Comparison of ENCODE assay signal across 9 cellular contexts in genomic region chr1:145999321-146000024, GRCh38. TPM values are rescaled to one million over a fixed set of nuclear protein-coding genes. Genes with fewer than 3 reads are reported as not detected.
DNase-seq lines count a peak whose midpoint lies in the region; ATAC-seq and TF ChIP-seq lines count a peak whose summit lies in the region.
"Had no signal": no experiment of that assay in that cellular context is flagged by ENCODE, and none has a peak within 500 bp of the region (broad histone marks: within the 10 kb centered on the region; RNA-seq: fewer than 3 reads in every experiment).

No MANE protein-coding gene starts in this region.

- POLR2A ChIA-PET in activated CD4-positive, alpha-beta T cell treated with anti-CD3 and anti-CD28 coated beads for 36 hours (lab: Charles Lee) = interaction anchor here (0.6 kb wide), 1 partner anchor 10 kb away, joined by 6 read pairs; no protein-coding TSS in a partner anchor
- POLR2A ChIA-PET in activated CD8-positive, alpha-beta T cell treated with anti-CD3 and anti-CD28 coated beads for 36 hours (lab: Charles Lee) = interaction anchor here (13.3 kb wide), 1 partner anchor 17 kb away, joined by 446 read pairs; no protein-coding TSS in a partner anchor

- no peak for TF ChIP-seq POLR2A in testis (IDR thresholded peaks at IDR 0.05)

- H3K36me3 Mint-ChIP-seq in activated CD4-positive, alpha-beta T cell treated with anti-CD3 and anti-CD28 coated beads for 36 hours (ENCODE audit: low read depth) = peaks cover 18% of the 10 kb centered on the region
- H3K36me3 Mint-ChIP-seq in activated CD8-positive, alpha-beta T cell treated with anti-CD3 and anti-CD28 coated beads for 36 hours (ENCODE audit: low read depth) = peaks cover 19% of the 10 kb centered on the region
- peaks cover 20 to 21% (median 20%) of the 10 kb centered on the region in 3 donors for H3K36me3 Mint-ChIP-seq in immature natural killer cell

- DNase-seq in activated CD4-positive, alpha-beta T cell treated with anti-CD3 and anti-CD28 coated beads for 36 hours = peak; percentile 30
- no peak for DNase-seq in activated CD4-positive, alpha-beta T cell treated with anti-CD3 and anti-CD28 coated beads for 1 hour
- DNase-seq in activated CD8-positive, alpha-beta T cell treated with anti-CD3 and anti-CD28 coated beads for 36 hours = no peak
- DNase-seq in immature natural killer cell (peak in 2 of 3 donors; percentile 26 to 41), testis (no peak), iPS-NIHi11 (ENCODE audit: low spot score) (no peak)

- H3K27ac ChIP-seq in testis = peak overlapping the region; percentile 80 to 98

- no peak for TF ChIP-seq CTCF in activated CD8-positive, alpha-beta T cell treated with anti-CD3 and anti-CD28 coated beads for 36 hours (IDR thresholded peaks at IDR 0.05)
- no peak for TF ChIP-seq CTCF in testis (IDR thresholded peaks at IDR 0.05)

- no peak overlapping the region for H3K4me3 ChIP-seq in testis

- H3K27me3 Mint-ChIP-seq in activated CD4-positive, alpha-beta T cell treated with anti-CD3 and anti-CD28 coated beads for 36 hours = no peaks in the 10 kb centered on the region
- no peaks in the 10 kb centered on the region for H3K27me3 Mint-ChIP-seq in activated CD8-positive, alpha-beta T cell treated with anti-CD3 and anti-CD28 coated beads for 36 hours
- H3K27me3 Mint-ChIP-seq in immature natural killer cell (ENCODE audit: low read depth in 3 of 3) = peaks cover under 1 to 12% (median 9%) of the 10 kb centered on the region in 3 donors

- H3K4me1 Mint-ChIP-seq in activated CD4-positive, alpha-beta T cell treated with anti-CD3 and anti-CD28 coated beads for 36 hours = peaks cover 57% of the 10 kb centered on the region
- peaks cover 54% of the 10 kb centered on the region for H3K4me1 Mint-ChIP-seq in activated CD8-positive, alpha-beta T cell treated with anti-CD3 and anti-CD28 coated beads for 36 hours (ENCODE audit: low read depth)
- H3K4me1 Mint-ChIP-seq in immature natural killer cell = peaks cover 40 to 47% of the 10 kb centered on the region in 2 donors

- 38 to 39% methylated on average over 5 of the region's 5 CpGs for WGBS in testis, 2 donors

- intact Hi-C loops in activated CD4-positive, alpha-beta T cell treated with anti-CD3 and anti-CD28 coated beads for 36 hours (cut with DNase I, micrococcal nuclease) = loop anchor here in 1 of 2 experiments (5.0 kb wide), 1 partner anchor 72 kb away; the partner anchor contains the start of gene RBM8A
- intact Hi-C loops in activated CD8-positive, alpha-beta T cell treated with anti-CD3 and anti-CD28 coated beads for 36 hours (cut with micrococcal nuclease) = no loop called here
- intact Hi-C loops in testis (cut with DNase I; ENCODE audit: low total_unique reads) = no loop called here

- peaks cover 25% of the 10 kb centered on the region for H3K4me1 ChIP-seq in testis

- no peaks in the 10 kb centered on the region for H3K36me3 ChIP-seq in testis (ENCODE audit: low read depth, missing control alignments)

- H3K4me3 Mint-ChIP-seq in activated CD4-positive, alpha-beta T cell treated with anti-CD3 and anti-CD28 coated beads for 36 hours = peak overlapping the region; percentile 50
- H3K4me3 Mint-ChIP-seq in activated CD8-positive, alpha-beta T cell treated with anti-CD3 and anti-CD28 coated beads for 36 hours = peak overlapping the region; percentile 98
- H3K4me3 Mint-ChIP-seq in immature natural killer cell = peak overlapping the region; percentile 73 to 100 (median 98)

- CTCF ChIA-PET in activated CD4-positive, alpha-beta T cell treated with anti-CD3 and anti-CD28 coated beads for 36 hours (lab: Charles Lee) = interaction anchor here (4.9 to 13.6 kb wide), 2 partner anchors 7 to 19 kb away, joined by 25 to 161 read pairs; no protein-coding TSS in a partner anchor
- CTCF ChIA-PET in activated CD8-positive, alpha-beta T cell treated with anti-CD3 and anti-CD28 coated beads for 36 hours (lab: Charles Lee) = interaction anchor here (0.7 to 1.0 kb wide), 2 partner anchors 19 to 154 kb away, joined by 3 read pairs; partner anchors contain the start of gene NUDT17

- H3K27ac Mint-ChIP-seq in activated CD4-positive, alpha-beta T cell treated with anti-CD3 and anti-CD28 coated beads for 36 hours = peak overlapping the region; percentile 99
- peak overlapping the region; percentile 100 for H3K27ac Mint-ChIP-seq in activated CD8-positive, alpha-beta T cell treated with anti-CD3 and anti-CD28 coated beads for 36 hours
- H3K27ac Mint-ChIP-seq in immature natural killer cell = peak overlapping the region; percentile 84 to 98 (median 96)

- peak; percentile 11 for ATAC-seq in activated CD4-positive, alpha-beta T cell treated with anti-CD3 and anti-CD28 coated beads for 36 hours
- no peak for ATAC-seq in activated CD8-positive, alpha-beta T cell treated with anti-CD3 and anti-CD28 coated beads for 36 hours
- no peak for ATAC-seq in GM18858 (IDR thresholded peaks at IDR 0.05; ENCODE audit: unreplicated experiment)
- no peak for ATAC-seq in HG02884 (IDR thresholded peaks at IDR 0.05; ENCODE audit: unreplicated experiment)

- H3K9me3 ChIP-seq in testis = no peaks in the 10 kb centered on the region

- H3K27me3 ChIP-seq in testis = no peaks in the 10 kb centered on the region

- H3K9me3 Mint-ChIP-seq in activated CD4-positive, alpha-beta T cell treated with anti-CD3 and anti-CD28 coated beads for 36 hours (ENCODE audit: low read depth) = no peaks in the 10 kb centered on the region
- H3K9me3 Mint-ChIP-seq in activated CD8-positive, alpha-beta T cell treated with anti-CD3 and anti-CD28 coated beads for 36 hours = no peaks in the 10 kb centered on the region
- peaks cover 0 to 6% (median 0%) of the 10 kb centered on the region in 6 donors for H3K9me3 Mint-ChIP-seq in immature natural killer cell

RNA-seq across cellular contexts. Expression of gene TXNIP, which starts 3.1 kb away (rescaled TPM):
- total RNA-seq in activated CD4-positive, alpha-beta T cell treated with anti-CD3 and anti-CD28 coated beads for 36 hours = 100 to 1,000 TPM; 112 TPM
- 100 to 1,000 TPM; 130 to 134 TPM for total RNA-seq in activated CD8-positive, alpha-beta T cell treated with anti-CD3 and anti-CD28 coated beads for 36 hours
- polyA plus RNA-seq in immature natural killer cell = 1,000 to 10,000 TPM; 3,408 to 4,367 (median 4,229) TPM
- 100 to 1,000 TPM; 268 to 328 TPM for total RNA-seq in testis
- 274 TPM for polyA plus RNA-seq in testis (ENCODE audit: insufficient read depth, low read depth, low replicate concordance)

RNA-seq across cellular contexts. Expression of gene HJV, which starts 22.1 kb away (rescaled TPM):
- total RNA-seq in activated CD4-positive, alpha-beta T cell treated with anti-CD3 and anti-CD28 coated beads for 36 hours = not detected
- total RNA-seq in activated CD8-positive, alpha-beta T cell treated with anti-CD3 and anti-CD28 coated beads for 36 hours = not detected
- polyA plus RNA-seq in immature natural killer cell (not detected), testis (ENCODE audit: insufficient read depth, low read depth, low replicate concordance) (7.7 TPM)
- total RNA-seq in testis = under 1 TPM in 1 of 2 donors, not detected in 1; 0.43 TPM
- total RNA-seq: kidney epithelial cell had no signal

RNA-seq across cellular contexts. Expression of gene POLR3GL, which starts 35.0 kb away (rescaled TPM):
- 10 to 100 TPM; 19.3 to 22.4 TPM for total RNA-seq in activated CD4-positive, alpha-beta T cell treated with anti-CD3 and anti-CD28 coated beads for 36 hours
- total RNA-seq in activated CD8-positive, alpha-beta T cell treated with anti-CD3 and anti-CD28 coated beads for 36 hours = 10 to 100 TPM; 22.3 to 23.3 TPM
- polyA plus RNA-seq in immature natural killer cell (100 to 1,000 TPM; 112 to 207 (median 119) TPM), testis (ENCODE audit: insufficient read depth, low read depth, low replicate concordance) (37.9 TPM)
- 10 to 100 TPM; 20.9 to 23.5 TPM for total RNA-seq in testis

RNA-seq across cellular contexts. Expression of gene ANKRD34A, which starts 35.1 kb away (rescaled TPM):
- 1 to 10 TPM; 5.8 to 6.1 TPM for total RNA-seq in activated CD4-positive, alpha-beta T cell treated with anti-CD3 and anti-CD28 coated beads for 36 hours
- 1 to 10 TPM; 6.6 to 7.7 TPM for total RNA-seq in activated CD8-positive, alpha-beta T cell treated with anti-CD3 and anti-CD28 coated beads for 36 hours
- polyA plus RNA-seq in immature natural killer cell = under 1 TPM in 2 of 3 donors, not detected in 1; 0.11 to 0.55 TPM
- under 1 TPM; 0.31 to 0.43 TPM for total RNA-seq in testis
- 0.51 TPM for polyA plus RNA-seq in testis (ENCODE audit: insufficient read depth, low read depth, low replicate concordance)

RNA-seq across cellular contexts. Expression of gene LIX1L, which starts 41.7 kb away (rescaled TPM):
- total RNA-seq in activated CD4-positive, alpha-beta T cell treated with anti-CD3 and anti-CD28 coated beads for 36 hours = 10 to 100 TPM; 44.9 to 49.4 TPM
- total RNA-seq in activated CD8-positive, alpha-beta T cell treated with anti-CD3 and anti-CD28 coated beads for 36 hours = 10 to 100 TPM; 41.5 to 43.6 TPM
- polyA plus RNA-seq in immature natural killer cell = 10 to 100 TPM; 17.9 to 28.0 (median 20.7) TPM
- total RNA-seq in testis = 10 to 100 TPM; 15.8 to 20.6 TPM
- polyA plus RNA-seq in testis (ENCODE audit: insufficient read depth, low read depth, low replicate concordance) = 16.6 TPM

Comparison
In these comparisons a context has a peak if more than half of its experiments do, and no peak if none do; other contexts are left out.
1. DNase-seq: peak in activated CD4-positive, alpha-beta T cell treated with anti-CD3 and anti-CD28 coated beads for 36 hours (single experiment) and immature natural killer cell (2 of 3); none in activated CD4-positive, alpha-beta T cell treated with anti-CD3 and anti-CD28 coated beads for 1 hour (single experiment), activated CD8-positive, alpha-beta T cell treated with anti-CD3 and anti-CD28 coated beads for 36 hours (single experiment), testis (single experiment) and iPS-NIHi11 (single experiment).
2. Peak in every context shown above with its lines, with median percentiles within 50 percentile points of each other: H3K27ac Mint-ChIP-seq and H3K4me3 Mint-ChIP-seq.